Comparison of ENCODE assay signal across 1 cellular context in the genomic region with DNA sequence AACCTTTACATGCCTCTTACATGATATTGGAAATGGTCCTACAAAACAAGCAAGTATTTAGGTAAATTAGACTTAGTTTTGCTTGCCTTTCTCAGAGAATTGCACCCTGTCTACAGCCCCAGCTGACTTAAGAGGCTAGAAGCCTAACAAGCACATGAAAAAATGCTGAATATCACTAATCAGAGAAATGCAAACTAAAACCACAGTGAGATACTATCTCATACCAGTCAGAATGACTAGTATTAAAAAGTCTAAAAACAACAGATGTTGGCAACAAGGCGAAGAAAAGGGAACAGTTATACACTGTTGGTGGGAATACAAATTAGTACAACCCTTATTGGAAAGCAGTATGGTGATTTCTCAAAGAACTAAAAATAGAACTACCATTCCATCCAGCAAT.
TF ChIP-seq lines count a peak whose summit lies in the region.

No MANE protein-coding gene starts in this region.

TF ChIP-seq in WTC11, 78 proteins besides CTCF, POLR2A, EP300 and RAD21 (continued from another document):
- TF ChIP-seq, protein P1, sequence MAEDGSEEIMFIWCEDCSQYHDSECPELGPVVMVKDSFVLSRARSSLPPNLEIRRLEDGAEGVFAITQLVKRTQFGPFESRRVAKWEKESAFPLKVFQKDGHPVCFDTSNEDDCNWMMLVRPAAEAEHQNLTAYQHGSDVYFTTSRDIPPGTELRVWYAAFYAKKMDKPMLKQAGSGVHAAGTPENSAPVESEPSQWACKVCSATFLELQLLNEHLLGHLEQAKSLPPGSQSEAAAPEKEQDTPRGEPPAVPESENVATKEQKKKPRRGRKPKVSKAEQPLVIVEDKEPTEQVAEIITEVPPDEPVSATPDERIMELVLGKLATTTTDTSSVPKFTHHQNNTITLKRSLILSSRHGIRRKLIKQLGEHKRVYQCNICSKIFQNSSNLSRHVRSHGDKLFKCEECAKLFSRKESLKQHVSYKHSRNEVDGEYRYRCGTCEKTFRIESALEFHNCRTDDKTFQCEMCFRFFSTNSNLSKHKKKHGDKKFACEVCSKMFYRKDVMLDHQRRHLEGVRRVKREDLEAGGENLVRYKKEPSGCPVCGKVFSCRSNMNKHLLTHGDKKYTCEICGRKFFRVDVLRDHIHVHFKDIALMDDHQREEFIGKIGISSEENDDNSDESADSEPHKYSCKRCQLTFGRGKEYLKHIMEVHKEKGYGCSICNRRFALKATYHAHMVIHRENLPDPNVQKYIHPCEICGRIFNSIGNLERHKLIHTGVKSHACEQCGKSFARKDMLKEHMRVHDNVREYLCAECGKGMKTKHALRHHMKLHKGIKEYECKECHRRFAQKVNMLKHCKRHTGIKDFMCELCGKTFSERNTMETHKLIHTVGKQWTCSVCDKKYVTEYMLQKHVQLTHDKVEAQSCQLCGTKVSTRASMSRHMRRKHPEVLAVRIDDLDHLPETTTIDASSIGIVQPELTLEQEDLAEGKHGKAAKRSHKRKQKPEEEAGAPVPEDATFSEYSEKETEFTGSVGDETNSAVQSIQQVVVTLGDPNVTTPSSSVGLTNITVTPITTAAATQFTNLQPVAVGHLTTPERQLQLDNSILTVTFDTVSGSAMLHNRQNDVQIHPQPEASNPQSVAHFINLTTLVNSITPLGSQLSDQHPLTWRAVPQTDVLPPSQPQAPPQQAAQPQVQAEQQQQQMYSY (CRISPR knock-in tag; IDR thresholded peaks at IDR 0.05): no peak
- no peak for TF ChIP-seq CBFB (CRISPR knock-in tag; IDR thresholded peaks at IDR 0.05; ENCODE audit: low read depth)
- TF ChIP-seq, protein P2, sequence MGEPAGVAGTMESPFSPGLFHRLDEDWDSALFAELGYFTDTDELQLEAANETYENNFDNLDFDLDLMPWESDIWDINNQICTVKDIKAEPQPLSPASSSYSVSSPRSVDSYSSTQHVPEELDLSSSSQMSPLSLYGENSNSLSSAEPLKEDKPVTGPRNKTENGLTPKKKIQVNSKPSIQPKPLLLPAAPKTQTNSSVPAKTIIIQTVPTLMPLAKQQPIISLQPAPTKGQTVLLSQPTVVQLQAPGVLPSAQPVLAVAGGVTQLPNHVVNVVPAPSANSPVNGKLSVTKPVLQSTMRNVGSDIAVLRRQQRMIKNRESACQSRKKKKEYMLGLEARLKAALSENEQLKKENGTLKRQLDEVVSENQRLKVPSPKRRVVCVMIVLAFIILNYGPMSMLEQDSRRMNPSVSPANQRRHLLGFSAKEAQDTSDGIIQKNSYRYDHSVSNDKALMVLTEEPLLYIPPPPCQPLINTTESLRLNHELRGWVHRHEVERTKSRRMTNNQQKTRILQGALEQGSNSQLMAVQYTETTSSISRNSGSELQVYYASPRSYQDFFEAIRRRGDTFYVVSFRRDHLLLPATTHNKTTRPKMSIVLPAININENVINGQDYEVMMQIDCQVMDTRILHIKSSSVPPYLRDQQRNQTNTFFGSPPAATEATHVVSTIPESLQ (CRISPR knock-in tag; IDR thresholded peaks at IDR 0.05): no peak
- TF ChIP-seq, protein P3, sequence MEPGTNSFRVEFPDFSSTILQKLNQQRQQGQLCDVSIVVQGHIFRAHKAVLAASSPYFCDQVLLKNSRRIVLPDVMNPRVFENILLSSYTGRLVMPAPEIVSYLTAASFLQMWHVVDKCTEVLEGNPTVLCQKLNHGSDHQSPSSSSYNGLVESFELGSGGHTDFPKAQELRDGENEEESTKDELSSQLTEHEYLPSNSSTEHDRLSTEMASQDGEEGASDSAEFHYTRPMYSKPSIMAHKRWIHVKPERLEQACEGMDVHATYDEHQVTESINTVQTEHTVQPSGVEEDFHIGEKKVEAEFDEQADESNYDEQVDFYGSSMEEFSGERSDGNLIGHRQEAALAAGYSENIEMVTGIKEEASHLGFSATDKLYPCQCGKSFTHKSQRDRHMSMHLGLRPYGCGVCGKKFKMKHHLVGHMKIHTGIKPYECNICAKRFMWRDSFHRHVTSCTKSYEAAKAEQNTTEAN (CRISPR knock-in tag; IDR thresholded peaks at IDR 0.05): no peak
- TF ChIP-seq, protein P4, sequence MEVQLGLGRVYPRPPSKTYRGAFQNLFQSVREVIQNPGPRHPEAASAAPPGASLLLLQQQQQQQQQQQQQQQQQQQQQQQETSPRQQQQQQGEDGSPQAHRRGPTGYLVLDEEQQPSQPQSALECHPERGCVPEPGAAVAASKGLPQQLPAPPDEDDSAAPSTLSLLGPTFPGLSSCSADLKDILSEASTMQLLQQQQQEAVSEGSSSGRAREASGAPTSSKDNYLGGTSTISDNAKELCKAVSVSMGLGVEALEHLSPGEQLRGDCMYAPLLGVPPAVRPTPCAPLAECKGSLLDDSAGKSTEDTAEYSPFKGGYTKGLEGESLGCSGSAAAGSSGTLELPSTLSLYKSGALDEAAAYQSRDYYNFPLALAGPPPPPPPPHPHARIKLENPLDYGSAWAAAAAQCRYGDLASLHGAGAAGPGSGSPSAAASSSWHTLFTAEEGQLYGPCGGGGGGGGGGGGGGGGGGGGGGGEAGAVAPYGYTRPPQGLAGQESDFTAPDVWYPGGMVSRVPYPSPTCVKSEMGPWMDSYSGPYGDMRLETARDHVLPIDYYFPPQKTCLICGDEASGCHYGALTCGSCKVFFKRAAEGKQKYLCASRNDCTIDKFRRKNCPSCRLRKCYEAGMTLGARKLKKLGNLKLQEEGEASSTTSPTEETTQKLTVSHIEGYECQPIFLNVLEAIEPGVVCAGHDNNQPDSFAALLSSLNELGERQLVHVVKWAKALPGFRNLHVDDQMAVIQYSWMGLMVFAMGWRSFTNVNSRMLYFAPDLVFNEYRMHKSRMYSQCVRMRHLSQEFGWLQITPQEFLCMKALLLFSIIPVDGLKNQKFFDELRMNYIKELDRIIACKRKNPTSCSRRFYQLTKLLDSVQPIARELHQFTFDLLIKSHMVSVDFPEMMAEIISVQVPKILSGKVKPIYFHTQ (CRISPR knock-in tag; IDR thresholded peaks at IDR 0.05): no peak
- TF ChIP-seq IRF2 (CRISPR knock-in tag; IDR thresholded peaks at IDR 0.05; ENCODE audit: borderline replicate concordance, low read depth): no peak
- TF ChIP-seq, protein P5, sequence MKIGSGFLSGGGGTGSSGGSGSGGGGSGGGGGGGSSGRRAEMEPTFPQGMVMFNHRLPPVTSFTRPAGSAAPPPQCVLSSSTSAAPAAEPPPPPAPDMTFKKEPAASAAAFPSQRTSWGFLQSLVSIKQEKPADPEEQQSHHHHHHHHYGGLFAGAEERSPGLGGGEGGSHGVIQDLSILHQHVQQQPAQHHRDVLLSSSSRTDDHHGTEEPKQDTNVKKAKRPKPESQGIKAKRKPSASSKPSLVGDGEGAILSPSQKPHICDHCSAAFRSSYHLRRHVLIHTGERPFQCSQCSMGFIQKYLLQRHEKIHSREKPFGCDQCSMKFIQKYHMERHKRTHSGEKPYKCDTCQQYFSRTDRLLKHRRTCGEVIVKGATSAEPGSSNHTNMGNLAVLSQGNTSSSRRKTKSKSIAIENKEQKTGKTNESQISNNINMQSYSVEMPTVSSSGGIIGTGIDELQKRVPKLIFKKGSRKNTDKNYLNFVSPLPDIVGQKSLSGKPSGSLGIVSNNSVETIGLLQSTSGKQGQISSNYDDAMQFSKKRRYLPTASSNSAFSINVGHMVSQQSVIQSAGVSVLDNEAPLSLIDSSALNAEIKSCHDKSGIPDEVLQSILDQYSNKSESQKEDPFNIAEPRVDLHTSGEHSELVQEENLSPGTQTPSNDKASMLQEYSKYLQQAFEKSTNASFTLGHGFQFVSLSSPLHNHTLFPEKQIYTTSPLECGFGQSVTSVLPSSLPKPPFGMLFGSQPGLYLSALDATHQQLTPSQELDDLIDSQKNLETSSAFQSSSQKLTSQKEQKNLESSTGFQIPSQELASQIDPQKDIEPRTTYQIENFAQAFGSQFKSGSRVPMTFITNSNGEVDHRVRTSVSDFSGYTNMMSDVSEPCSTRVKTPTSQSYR (CRISPR knock-in tag; IDR thresholded peaks at IDR 0.05): no peak
- no peak for TF ChIP-seq SMAD4 (CRISPR knock-in tag; IDR thresholded peaks at IDR 0.05)
- no peak for TF ChIP-seq SOX15 (CRISPR knock-in tag; IDR thresholded peaks at IDR 0.05)
- no peak for TF ChIP-seq ZBTB21 (CRISPR knock-in tag; IDR thresholded peaks at IDR 0.05; ENCODE audit: borderline replicate concordance)
- no peak for TF ChIP-seq ZNF121 (CRISPR knock-in tag; IDR thresholded peaks at IDR 0.05)
- TF ChIP-seq TCF7 (CRISPR knock-in tag; IDR thresholded peaks at IDR 0.05; ENCODE audit: low read depth): no peak
